ENCODE assay signal across 14 cellular contexts in the genomic region with DNA sequence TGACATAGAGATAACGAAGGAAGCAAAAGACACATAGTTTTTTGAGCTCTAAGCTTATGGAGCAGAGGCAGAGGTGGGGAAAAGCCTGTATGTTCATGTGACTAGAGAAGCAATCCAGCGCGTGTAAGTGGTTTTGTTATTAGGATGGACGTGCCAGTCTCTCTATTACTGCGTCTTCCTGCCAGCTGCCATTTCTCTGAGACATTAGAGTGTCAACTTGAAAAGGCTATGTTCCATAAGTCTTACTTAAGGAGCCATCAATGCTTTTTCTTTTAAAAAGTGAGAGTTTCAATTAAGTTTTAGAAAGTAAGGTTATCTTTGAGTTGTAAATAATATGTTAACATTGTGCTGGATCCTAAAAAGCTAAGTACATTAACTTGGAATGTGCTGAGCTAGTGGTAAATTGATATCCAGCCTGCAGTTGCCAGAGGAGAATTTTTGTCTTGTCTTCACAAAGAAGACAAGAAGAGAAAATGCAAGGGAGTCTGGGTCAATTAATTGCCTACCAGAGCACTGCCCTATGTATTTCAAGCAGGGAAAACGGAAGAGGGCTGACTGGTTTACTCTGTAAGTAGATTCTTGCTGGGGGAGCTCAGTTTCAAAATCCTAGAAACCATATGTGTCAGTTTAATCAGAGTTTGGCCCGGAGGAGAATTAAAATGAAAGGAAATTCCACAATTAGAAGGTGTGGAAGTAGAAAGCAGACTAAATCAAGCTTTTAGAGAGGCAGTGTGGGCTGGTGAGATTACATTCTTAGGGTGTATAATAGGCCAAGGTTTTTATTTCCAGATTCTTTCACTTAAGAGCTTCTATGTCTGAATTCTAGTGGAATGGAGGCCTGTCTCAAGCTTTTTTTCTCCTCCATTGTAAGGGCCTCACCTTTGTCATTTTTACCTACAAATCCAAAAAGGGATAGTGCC.
DNase-seq lines count a peak whose midpoint lies in the region; ATAC-seq lines count a peak whose summit lies in the region.
"Had no signal": no experiment of that assay in that cellular context is flagged by ENCODE, and none has a peak within 500 bp of the region (broad histone marks: within the 10 kb centered on the region; RNA-seq: fewer than 3 reads in every experiment).

No MANE protein-coding gene starts in this region.

- H4K20me1 ChIP-seq in GM23248 (ENCODE audit: insufficient read depth) = no peaks in the 10 kb centered on the region

- no peaks in the 10 kb centered on the region for H3K27me3 ChIP-seq in GM23248 (replicated peaks; ENCODE audit: insufficient read depth)
- no peaks in the 10 kb centered on the region for H3K27me3 ChIP-seq in skeletal muscle satellite cell (ENCODE audit: control insufficient read depth, insufficient read depth, low read length)
- H3K27me3 ChIP-seq: ovary had no signal

- H3K9me2 ChIP-seq in GM23248 (ENCODE audit: insufficient read depth) = no peaks in the 10 kb centered on the region

- peaks cover 10% of the 10 kb centered on the region for H3F3A ChIP-seq in GM23248 (ENCODE audit: insufficient read depth)

- 0 out of 2 replicates have a peak overlapping the region, but pooled peaks have one; percentile 15 for H3K9ac ChIP-seq in GM23248
- peak overlapping the region; percentile 48 for H3K9ac ChIP-seq in skeletal muscle satellite cell (ENCODE audit: low read depth, low read length)

- WGBS in GM23248 (ENCODE audit: low coverage in 1 of 2, low lambda C conversion rate in 2 of 2, missing lambda C conversion rate in 2 of 2), 2 experiments = 45 to 51% methylated on average over 7 of the region's 7 CpGs

- peak overlapping the region; percentile 71 for H2AFZ ChIP-seq in GM23248

- in situ Hi-C loops in GM23248 (cut with MboI) = no loop called here

- no peaks in the 10 kb centered on the region for H3K79me2 ChIP-seq in GM23248 (ENCODE audit: insufficient read depth)

- no peak overlapping the region for H3K4me3 ChIP-seq in GM23248
- no peak overlapping the region for H3K4me3 ChIP-seq in skeletal muscle satellite cell (ENCODE audit: low read length)
- H3K4me3 ChIP-seq: ovary had no signal

- H3K4me1 ChIP-seq in GM23248 (ENCODE audit: insufficient read depth) (peaks cover 13% of the 10 kb centered on the region), skeletal muscle satellite cell (ENCODE audit: control insufficient read depth, insufficient read depth, low read length) (peaks cover 8% of the 10 kb centered on the region)

- ATAC-seq in HG03280 (IDR thresholded peaks at IDR 0.05; ENCODE audit: unreplicated experiment) = no peak
- ATAC-seq: activated T-cell treated with anti-CD3 and anti-CD28 coated beads, Interleukin-2, amount 50 U/mL, for 4 hours had no signal

- DNase-seq in GM23248 (peak; percentile 23), astrocyte of the hippocampus (ENCODE audit: low read depth, low spot score) (peak; percentile 56), left kidney (ENCODE audit: low read depth, low spot score) (peak; percentile 82), activated T-cell treated with anti-CD3 and anti-CD28 coated beads for 4 hours (no peak), midbrain (lab: John Stamatoyannopoulos, UW) (no peak)
- DNase-seq: activated T-cell treated with anti-CD3 and anti-CD28 coated beads, Interleukin-2, amount 50 U/mL, for 4 hours; CD4-positive, CD25-positive, alpha-beta regulatory T cell; effector memory CD4-positive, alpha-beta T cell; NCI-H187 treated with DMSO at 0.1 percent for 48 hours; NCI-H526; ovary; substantia nigra had no signal

- H3K9me3 ChIP-seq in GM23248 (ENCODE audit: low read depth) = no peaks in the 10 kb centered on the region
- no peaks in the 10 kb centered on the region for H3K9me3 ChIP-seq in skeletal muscle satellite cell (replicated peaks; ENCODE audit: low read length)
- H3K9me3 ChIP-seq: ovary had no signal

- H3K36me3 ChIP-seq in GM23248 (ENCODE audit: low read depth) (no peaks in the 10 kb centered on the region), skeletal muscle satellite cell (ENCODE audit: insufficient read depth, low read length) (no peaks in the 10 kb centered on the region)
- H3K36me3 ChIP-seq: ovary had no signal

- H3K4me2 ChIP-seq in GM23248 (ENCODE audit: unreplicated experiment) (peak overlapping the region; percentile 17), skeletal muscle satellite cell (ENCODE audit: low read length) (peak overlapping the region; percentile 50)

- H3K27ac ChIP-seq in GM23248 = no peak overlapping the region
- H3K27ac ChIP-seq: ovary had no signal

Comparison
In these comparisons a context has a peak if more than half of its experiments do, and no peak if none do; other contexts are left out.
1. DNase-seq: peak in GM23248 (single experiment), astrocyte of the hippocampus (single experiment) and left kidney (single experiment); none in activated T-cell treated with anti-CD3 and anti-CD28 coated beads for 4 hours (single experiment) and midbrain (single experiment).